22 cellular contexts compared by ENCODE assay signal in genomic region chrX:79266702-79267101, GRCh38.
DNase-seq lines count a peak whose midpoint lies in the region; ATAC-seq lines count a peak whose summit lies in the region.
"Had no signal": no experiment of that assay in that cellular context is flagged by ENCODE, and none has a peak within 500 bp of the region (broad histone marks: within the 10 kb centered on the region; RNA-seq: fewer than 3 reads in every experiment).

No MANE protein-coding gene starts in this region.

- intact Hi-C loops in activated CD4-positive, alpha-beta memory T cell treated with anti-CD3 and anti-CD28 coated beads for 36 hours (cut with micrococcal nuclease), result loop anchor here (10.0 kb wide), 1 partner anchor 942 kb away; the partner anchor contains the start of gene CYSLTR1

- no peak overlapping the region for H3K27ac ChIP-seq in CD8-positive, alpha-beta memory T cell (ENCODE audit: low read depth, low read length)
- H3K27ac ChIP-seq: C4-2B, GM23248, PC-9, thoracic aorta had no signal

- H3K9me3 ChIP-seq in CD8-positive, alpha-beta memory T cell (ENCODE audit: low read length), result no peaks in the 10 kb centered on the region
- H3K9me3 ChIP-seq: thoracic aorta had no signal

- H3K4me3 Mint-ChIP-seq in activated T-cell treated with anti-CD3 and anti-CD28 coated beads, Interleukin-2, amount 50 U/mL, for 24 hours, result peak overlapping the region; percentile 6
- H3K4me3 Mint-ChIP-seq in CD8-positive, alpha-beta memory T cell, result peak overlapping the region in 4 of 7 donors; percentile 19 to 61 (median 42)
- H3K4me3 Mint-ChIP-seq in activated CD4-positive, alpha-beta memory T cell treated with anti-CD3 and anti-CD28 coated beads for 36 hours, result peak overlapping the region; percentile 49
- H3K4me3 Mint-ChIP-seq in memory B cell, result no peak overlapping the region
- H3K4me3 Mint-ChIP-seq: WTC11 had no signal

- no peak for DNase-seq in activated T-cell treated with anti-CD3 and anti-CD28 coated beads, Interleukin-2, amount 50 U/mL, for 24 hours
- DNase-seq in activated T-cell treated with anti-CD3 and anti-CD28 coated beads, Interleukin-2, amount 50 U/mL, for 48 hours, result no peak
- no peak for DNase-seq in CD8-positive, alpha-beta memory T cell
- DNase-seq in activated CD4-positive, alpha-beta memory T cell treated with anti-CD3 and anti-CD28 coated beads for 36 hours, result no peak
- DNase-seq in memory B cell (ENCODE audit: low spot score in 2 of 2) (no peak), NCI-H774 (lab: John Stamatoyannopoulos, UW) (no peak), iPS-NIHi11 (ENCODE audit: low spot score) (no peak)
- DNase-seq: activated gamma-delta T cell treated with Interleukin-2 at 50 U/mL for 16 hours; DMS153; effector memory CD4-positive, alpha-beta T cell; GDM1; GM23248; NCI-H1694; NCI-H2227 treated with DMSO at 0.1 percent for 48 hours; PC-9; SIG-M5; stimulated activated CD4-positive, alpha-beta T cell treated with anti-CD3 and anti-CD28 coated beads, Interleukin-15, amount 100 ng/mL, for 24 hours had no signal

- no peaks in the 10 kb centered on the region for H3K27me3 ChIP-seq in CD8-positive, alpha-beta memory T cell (ENCODE audit: insufficient read depth, low read length, poor library complexity, severe bottlenecking)

- H3K4me1 Mint-ChIP-seq in activated T-cell treated with anti-CD3 and anti-CD28 coated beads, Interleukin-2, amount 50 U/mL, for 24 hours (ENCODE audit: low read depth), result peaks cover 72% of the 10 kb centered on the region
- peaks cover 56 to 75% (median 72%) of the 10 kb centered on the region in 3 donors for H3K4me1 Mint-ChIP-seq in CD8-positive, alpha-beta memory T cell
- peaks cover 65% of the 10 kb centered on the region for H3K4me1 Mint-ChIP-seq in activated CD4-positive, alpha-beta memory T cell treated with anti-CD3 and anti-CD28 coated beads for 36 hours (ENCODE audit: low read depth)
- H3K4me1 Mint-ChIP-seq in memory B cell, result peaks cover 30% of the 10 kb centered on the region
- H3K4me1 Mint-ChIP-seq: WTC11 had no signal

- no peaks in the 10 kb centered on the region for H3K36me3 ChIP-seq in CD8-positive, alpha-beta memory T cell (ENCODE audit: insufficient read depth, low read length)
- H3K36me3 ChIP-seq: thoracic aorta had no signal

- H3K4me3 ChIP-seq in CD8-positive, alpha-beta memory T cell (ENCODE audit: low read length), result no peak overlapping the region
- H3K4me3 ChIP-seq: GM23248, PC-9, thoracic aorta had no signal

- CTCF ChIA-PET in CD8-positive, alpha-beta memory T cell (lab: Charles Lee), result interaction anchor here (1.9 kb wide), 1 partner anchor 106 kb away, joined by 4 read pairs; no protein-coding TSS in a partner anchor
- CTCF ChIA-PET in activated CD4-positive, alpha-beta memory T cell treated with anti-CD3 and anti-CD28 coated beads for 36 hours (lab: Charles Lee), result interaction anchor here (0.5 to 1.1 kb wide), 2 partner anchors 81 to 184 kb away, joined by 3 read pairs; no protein-coding TSS in a partner anchor

- H3K4me1 ChIP-seq in CD8-positive, alpha-beta memory T cell (ENCODE audit: insufficient read depth, low read length), result peaks cover 50% of the 10 kb centered on the region

- POLR2A ChIA-PET in CD8-positive, alpha-beta memory T cell (lab: Charles Lee), result no interaction called here
- POLR2A ChIA-PET in activated CD4-positive, alpha-beta memory T cell treated with anti-CD3 and anti-CD28 coated beads for 36 hours (lab: Charles Lee), result no interaction called here

- ATAC-seq in memory B cell (ENCODE audit: low read depth) (no peak), GM21423 (IDR thresholded peaks at IDR 0.05; ENCODE audit: unreplicated experiment) (no peak)
- ATAC-seq: sciatic nerve, WTC11 had no signal

- no peaks in the 10 kb centered on the region for H3K36me3 Mint-ChIP-seq in activated T-cell treated with anti-CD3 and anti-CD28 coated beads, Interleukin-2, amount 50 U/mL, for 24 hours (ENCODE audit: low read depth)
- H3K36me3 Mint-ChIP-seq in CD8-positive, alpha-beta memory T cell, result no peaks in the 10 kb centered on the region
- no peaks in the 10 kb centered on the region for H3K36me3 Mint-ChIP-seq in activated CD4-positive, alpha-beta memory T cell treated with anti-CD3 and anti-CD28 coated beads for 36 hours
- H3K36me3 Mint-ChIP-seq in memory B cell, result no peaks in the 10 kb centered on the region
- H3K36me3 Mint-ChIP-seq: WTC11 had no signal

- H3K27me3 Mint-ChIP-seq in activated T-cell treated with anti-CD3 and anti-CD28 coated beads, Interleukin-2, amount 50 U/mL, for 24 hours, result peaks cover 10% of the 10 kb centered on the region
- H3K27me3 Mint-ChIP-seq in CD8-positive, alpha-beta memory T cell, result no peaks in the 10 kb centered on the region
- no peaks in the 10 kb centered on the region for H3K27me3 Mint-ChIP-seq in activated CD4-positive, alpha-beta memory T cell treated with anti-CD3 and anti-CD28 coated beads for 36 hours
- H3K27me3 Mint-ChIP-seq in memory B cell, result no peaks in the 10 kb centered on the region

- H3K27ac Mint-ChIP-seq in activated T-cell treated with anti-CD3 and anti-CD28 coated beads, Interleukin-2, amount 50 U/mL, for 24 hours, result peak overlapping the region; percentile 65
- H3K27ac Mint-ChIP-seq in CD8-positive, alpha-beta memory T cell, result peak overlapping the region; percentile 7 to 93 (median 84)
- peak overlapping the region; percentile 18 for H3K27ac Mint-ChIP-seq in activated CD4-positive, alpha-beta memory T cell treated with anti-CD3 and anti-CD28 coated beads for 36 hours
- H3K27ac Mint-ChIP-seq in memory B cell, result peak overlapping the region; percentile 76
- H3K27ac Mint-ChIP-seq: WTC11 had no signal

- no peaks in the 10 kb centered on the region for H3K9me3 Mint-ChIP-seq in activated T-cell treated with anti-CD3 and anti-CD28 coated beads, Interleukin-2, amount 50 U/mL, for 24 hours
- H3K9me3 Mint-ChIP-seq in CD8-positive, alpha-beta memory T cell, result no peaks in the 10 kb centered on the region
- no peaks in the 10 kb centered on the region for H3K9me3 Mint-ChIP-seq in activated CD4-positive, alpha-beta memory T cell treated with anti-CD3 and anti-CD28 coated beads for 36 hours
- no peaks in the 10 kb centered on the region for H3K9me3 Mint-ChIP-seq in memory B cell
- H3K9me3 Mint-ChIP-seq: WTC11 had no signal

Comparison
In these comparisons a context has a peak if more than half of its experiments do, and no peak if none do; other contexts are left out.
1. H3K27ac Mint-ChIP-seq: peak in every context shown above with its lines; median percentile 84 in CD8-positive, alpha-beta memory T cell; 76 in memory B cell; 65 in activated T-cell treated with anti-CD3 and anti-CD28 coated beads, Interleukin-2, amount 50 U/mL, for 24 hours; 18 in activated CD4-positive, alpha-beta memory T cell treated with anti-CD3 and anti-CD28 coated beads for 36 hours.